Comparison of ENCODE assay signal across 9 cellular contexts in genomic region chr15:41893422-41894250, GRCh38. TPM values are rescaled to one million over a fixed set of nuclear protein-coding genes. Genes with fewer than 3 reads are reported as not detected.
DNase-seq lines count a peak whose midpoint lies in the region; ATAC-seq, FAIRE-seq and TF ChIP-seq lines count a peak whose summit lies in the region.
"Had no signal": no experiment of that assay in that cellular context is flagged by ENCODE, and none has a peak within 500 bp of the region (broad histone marks: within the 10 kb centered on the region; RNA-seq: fewer than 3 reads in every experiment).

TSS of gene SPTBN5 (minus strand) at chr15:41894053. CDS start at chr15:41893497, 556 bp downstream.

- H3K9me3 Mint-ChIP-seq in activated T-cell treated with anti-CD3 and anti-CD28 coated beads, Interleukin-2, amount 50 U/mL, for 24 hours: no peaks in the 10 kb centered on the region
- no peaks in the 10 kb centered on the region for H3K9me3 Mint-ChIP-seq in activated naive CD8-positive, alpha-beta T cell (ENCODE audit: low read depth)

- BruUV-seq in HepG2 (replicated peaks; lab: Mats Ljungman, UMichigan): no TSS peak

- H3K27me3 Mint-ChIP-seq in activated T-cell treated with anti-CD3 and anti-CD28 coated beads, Interleukin-2, amount 50 U/mL, for 24 hours: no peaks in the 10 kb centered on the region
- H3K27me3 Mint-ChIP-seq in activated naive CD8-positive, alpha-beta T cell: no peaks in the 10 kb centered on the region
- H3K27me3 Mint-ChIP-seq: progenitor cell of endocrine pancreas had no signal

- peak; percentile 17 for ATAC-seq in HepG2
- ATAC-seq in GM21529 (IDR thresholded peaks at IDR 0.05; ENCODE audit: unreplicated experiment): no peak
- ATAC-seq in HG02840 (IDR thresholded peaks at IDR 0.05; ENCODE audit: low FRiP score, unreplicated experiment): no peak
- no peak for ATAC-seq in HG02763 (IDR thresholded peaks at IDR 0.05; ENCODE audit: unreplicated experiment)

- CTCF ChIA-PET in HepG2 (lab: Yijun Ruan, JAX; ENCODE audit: low intra/inter-chr PET ratio, low total read pairs): no interaction called here

- H3K4me3 ChIP-seq in HepG2 (replicated peaks in 1 of 3; ENCODE audit: insufficient read depth in 1 of 3, low read depth in 2 of 3, low read length in 3 of 3): peak within 1 kb of the TSS in 2 of 3 experiments; percentile 41 to 42; a peak in 3 of 6 replicates
- H3K4me3 ChIP-seq in transverse colon: peak within 1 kb of the TSS in 1 of 4 donors; percentile 11

- POLR2A ChIA-PET in HepG2 (lab: Yijun Ruan, JAX): no interaction called here

- TF ChIP-seq POLR2A in HepG2 (IDR thresholded peaks at IDR 0.05; ENCODE audit: insufficient read depth in 1 of 2, low read depth in 2 of 2, low read length in 2 of 2) (no peak), transverse colon (IDR thresholded peaks at IDR 0.05) (no peak)

- peaks cover 37% of the 10 kb centered on the region for H3K4me1 Mint-ChIP-seq in activated T-cell treated with anti-CD3 and anti-CD28 coated beads, Interleukin-2, amount 50 U/mL, for 24 hours (ENCODE audit: low read depth)
- peaks cover 43% of the 10 kb centered on the region for H3K4me1 Mint-ChIP-seq in activated naive CD8-positive, alpha-beta T cell (ENCODE audit: low read depth)

- H3K4me1 ChIP-seq in HepG2 (ENCODE audit: insufficient read depth, low read length) (peaks cover 30% of the 10 kb centered on the region), transverse colon (peaks cover 13 to 25% (median 18%) of the 10 kb centered on the region in 4 donors)

- no peak for TF ChIP-seq CTCF in HepG2 (CRISPR knock-in tag; IDR thresholded peaks at IDR 0.05)
- no peak for TF ChIP-seq CTCF in transverse colon (IDR thresholded peaks at IDR 0.05)

- TF ChIP-seq EP300 in HepG2 (IDR thresholded peaks at IDR 0.05; ENCODE audit: low read depth in 2 of 2, low read length in 2 of 2) (no peak), HepG2 (CRISPR knock-in tag; IDR thresholded peaks at IDR 0.05; ENCODE audit: borderline replicate concordance) (no peak), transverse colon (IDR thresholded peaks at IDR 0.05; ENCODE audit: low read depth) (no peak)

- no peak for FAIRE-seq in HepG2 (lab: Jason Lieb, UNC)

- H3K9ac ChIP-seq in HepG2 (ENCODE audit: insufficient read depth, low read depth, low read length): peak within 1 kb of the TSS; percentile 1; the same call in 1 of the 2 replicates

- no peaks in the 10 kb centered on the region for H4K20me1 ChIP-seq in HepG2 (ENCODE audit: insufficient read depth, low read length)

- DNase-seq in activated T-cell treated with anti-CD3 and anti-CD28 coated beads, Interleukin-2, amount 50 U/mL, for 24 hours: no peak
- no peak for DNase-seq in activated T-cell treated with anti-CD3 and anti-CD28 coated beads, Interleukin-2, amount 50 U/mL, for 48 hours
- DNase-seq in HepG2 (ENCODE audit: low spot score) (peak; percentile 21), transverse colon (no peak)

- H3K27me3 ChIP-seq in HepG2 (ENCODE audit: control insufficient read depth in 1 of 2, insufficient read depth in 2 of 2, low read length in 2 of 2) (peaks cover 4 to 36% of the 10 kb centered on the region in 2 experiments; a peak in 4 of 5 replicates), transverse colon (no peaks in the 10 kb centered on the region)

- WGBS in HepG2 (ENCODE audit: low lambda C conversion rate): 49% methylated on average over 4 of the region's 15 CpGs
- WGBS in transverse colon (ENCODE audit: low coverage in 1 of 2), 2 donors: 77% methylated on average over 15 of the region's 15 CpGs; no CpG with 5 or more reads in 1 of the 2 donors

- H3K9me3 ChIP-seq in HepG2 (ENCODE audit: low read length) (no peaks in the 10 kb centered on the region), transverse colon (no peaks in the 10 kb centered on the region)

- H3K27ac Mint-ChIP-seq in activated T-cell treated with anti-CD3 and anti-CD28 coated beads, Interleukin-2, amount 50 U/mL, for 24 hours: peak within 1 kb of the TSS; percentile 87
- peak within 1 kb of the TSS; percentile 86 for H3K27ac Mint-ChIP-seq in activated naive CD8-positive, alpha-beta T cell
- H3K27ac Mint-ChIP-seq: progenitor cell of endocrine pancreas had no signal

- intact Hi-C loops in HepG2 (cut with micrococcal nuclease; ENCODE audit: unreplicated experiment) (no loop called here), transverse colon (cut with DNase I; ENCODE audit: low total_unique reads) (no loop called here)

- peaks cover 14% of the 10 kb centered on the region for H3K36me3 Mint-ChIP-seq in activated T-cell treated with anti-CD3 and anti-CD28 coated beads, Interleukin-2, amount 50 U/mL, for 24 hours (ENCODE audit: low read depth)
- H3K36me3 Mint-ChIP-seq in activated naive CD8-positive, alpha-beta T cell: no peaks in the 10 kb centered on the region

- in situ Hi-C loops in HepG2 (cut with HindIII; ENCODE audit: extremely low pct_ligation_motif_present, low pct_unique_long_range_greater_than_20kb) (no loop called here), transverse colon (cut with MboI; ENCODE audit: low pct_ligation_motif_present in 1 of 4, low pct_unique_long_range_greater_than_20kb in 1 of 4, low sequenced_read_pairs in 3 of 4) (no loop called here)

- TF ChIP-seq RAD21 in HepG2 (CRISPR knock-in tag; IDR thresholded peaks at IDR 0.05): no peak

- peak within 1 kb of the TSS; percentile 64 for H3K4me2 ChIP-seq in HepG2 (ENCODE audit: low read depth, low read length)

- H3K79me2 ChIP-seq in HepG2 (ENCODE audit: insufficient read depth, low read length): no peaks in the 10 kb centered on the region

- no peaks in the 10 kb centered on the region for H3K36me3 ChIP-seq in HepG2 (replicated peaks in 1 of 2; ENCODE audit: control insufficient read depth in 1 of 2, insufficient read depth in 2 of 2, low read length in 2 of 2)
- H3K36me3 ChIP-seq in transverse colon: no peaks in the 10 kb centered on the region

- H3K27ac ChIP-seq in HepG2 (ENCODE audit: extremely low read length, insufficient read depth, low read length): no peak within 1 kb of the TSS
- H3K27ac ChIP-seq in transverse colon: peak within 1 kb of the TSS; percentile 11 to 56 (median 50)

- peak within 1 kb of the TSS; percentile 52 for H3K4me3 Mint-ChIP-seq in activated T-cell treated with anti-CD3 and anti-CD28 coated beads, Interleukin-2, amount 50 U/mL, for 24 hours
- H3K4me3 Mint-ChIP-seq in activated naive CD8-positive, alpha-beta T cell: peak within 1 kb of the TSS; percentile 56

- no peak within 1 kb of the TSS for H2AFZ ChIP-seq in HepG2 (ENCODE audit: low read length)

TF ChIP-seq in HepG2, 621 proteins besides CTCF, POLR2A, EP300 and RAD21 (continues in another document):
- TF ChIP-seq PITX1 (CRISPR knock-in tag; IDR thresholded peaks at IDR 0.05) (no peak), MAF1 (CRISPR knock-in tag; IDR thresholded peaks at IDR 0.05; ENCODE audit: borderline replicate concordance) (no peak), ARID3A (IDR thresholded peaks at IDR 0.05; ENCODE audit: low read depth, low read length) (no peak), NR2F2 (IDR thresholded peaks at IDR 0.05; ENCODE audit: borderline replicate concordance, low read depth) (no peak), GABPB1 (CRISPR knock-in tag; IDR thresholded peaks at IDR 0.05) (no peak), NR1H2 (CRISPR knock-in tag; IDR thresholded peaks at IDR 0.05; ENCODE audit: borderline replicate concordance, low read depth) (no peak)

RNA-seq across cellular contexts. Expression of gene SPTBN5, which starts in this region (rescaled TPM):
- 0.01 and 0.07 TPM in 2 replicates for total RNA-seq in HepG2 (2016; rRNA removed; fragmentation: Illumina TruSeq; extraction: Trizol)
- not detected in 2 replicates for total RNA-seq in HepG2 (2016; cell fraction: cytosol; rRNA removed; fragmentation: Illumina TruSeq; extraction: Trizol; ENCODE audit: low read depth)
- total RNA-seq in HepG2 (2016; cell fraction: insoluble cytoplasmic fraction; rRNA removed; fragmentation: Illumina TruSeq; extraction: Trizol): 0.04 TPM in 2 replicates
- total RNA-seq in HepG2 (2016; cell fraction: membrane; rRNA removed; fragmentation: Illumina TruSeq; extraction: Trizol): 0.06 TPM in 1 of 2 replicates, not detected in the other
- total RNA-seq in HepG2 (2016; cell fraction: nucleus; rRNA removed; fragmentation: Illumina TruSeq; extraction: Trizol): 0.06 and 0.09 TPM in 2 replicates
- 0.01 and 0.03 TPM in 2 replicates for polyA plus RNA-seq in HepG2 (2011; rRNA removed)
- 0.01 and 0.03 TPM in 2 replicates for polyA plus RNA-seq in HepG2 (2011; cell fraction: cytosol; rRNA removed)
- polyA plus RNA-seq in HepG2 (2011; cell fraction: nucleus; rRNA removed): 0.21 and 0.23 TPM in 2 replicates
- polyA plus RNA-seq in HepG2 (2012): 0.16 TPM in 1 of 2 replicates, not detected in the other
- 0.01 TPM in 1 of 2 replicates, not detected in the other for polyA plus RNA-seq in HepG2 (2016; cell fraction: cytosol; fragmentation: Illumina TruSeq; extraction: Trizol; ENCODE audit: low read depth)
- 0.11 TPM in 1 of 2 replicates, not detected in the other for polyA plus RNA-seq in HepG2 (2016; cell fraction: insoluble cytoplasmic fraction; fragmentation: Illumina TruSeq; extraction: Trizol; ENCODE audit: low read depth)
- polyA plus RNA-seq in HepG2 (2016; cell fraction: membrane; fragmentation: Illumina TruSeq; extraction: Trizol; ENCODE audit: low read depth): 0.01 and 0.08 TPM in 2 replicates
- polyA plus RNA-seq in HepG2 (2016; cell fraction: nucleus; fragmentation: Illumina TruSeq; extraction: Trizol; ENCODE audit: insufficient read depth, low read depth): 0.36 and 0.44 TPM in 2 replicates
- 0.40 TPM in 1 of 2 replicates, not detected in the other for polyA minus RNA-seq in HepG2 (2011; rRNA and poly(A)+ RNA removed; ENCODE audit: low replicate concordance)
- polyA minus RNA-seq in HepG2 (2011; cell fraction: cytosol; rRNA and poly(A)+ RNA removed): not detected in 2 replicates
- under 0.01 TPM in 1 of 2 replicates, not detected in the other for polyA minus RNA-seq in HepG2 (2011; cell fraction: nucleus; rRNA and poly(A)+ RNA removed)
- total RNA-seq in transverse colon: 1 to 10 TPM in 2 of 4 donors, under 1 TPM in 2; 0.16 to 8.0 (median 1.1) TPM

Comparison
In these comparisons a context has a peak if more than half of its experiments do, and no peak if none do; other contexts are left out.
1. Peak in DNase-seq, ATAC-seq, H3K4me3 ChIP-seq, H3K9ac ChIP-seq and H3K4me2 ChIP-seq in HepG2; RNA of the gene not detected or under 1 TPM.